ENCODE assay signal across 29 cellular contexts in the genomic region with DNA sequence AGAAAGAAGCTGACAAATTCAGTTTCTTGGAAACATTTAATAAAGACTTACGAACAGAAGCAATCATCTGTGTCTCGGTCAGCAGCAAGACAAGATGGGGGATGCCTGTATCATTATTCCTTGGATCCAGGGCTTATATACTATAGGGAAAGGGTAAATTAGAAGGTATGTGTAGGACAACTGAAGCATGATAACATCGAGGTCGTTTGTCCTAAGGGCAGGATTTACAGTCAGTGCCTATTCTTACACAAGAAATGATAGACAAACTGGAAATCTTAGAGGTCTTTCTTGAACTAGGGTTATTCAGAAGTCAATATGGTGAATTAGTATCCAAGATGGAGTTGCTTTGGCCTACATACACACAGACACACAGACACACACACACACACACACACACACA.
"Had no signal": no experiment of that assay in that cellular context is flagged by ENCODE, and none has a peak within 500 bp of the region (broad histone marks: within the 10 kb centered on the region; RNA-seq: fewer than 3 reads in every experiment).

No MANE protein-coding gene starts in this region.

- H3K9me3 ChIP-seq: adrenal gland, body of pancreas, gastroesophageal sphincter had no signal

- H3K27me3 ChIP-seq: adrenal gland, body of pancreas, cardiac muscle cell, dorsolateral prefrontal cortex, esophagus squamous epithelium, gastroesophageal sphincter, heart right ventricle had no signal

- H3K27ac ChIP-seq: adrenal gland, body of pancreas, cardiac muscle cell, coronary artery, dorsolateral prefrontal cortex, esophagus squamous epithelium, gastroesophageal sphincter, heart right ventricle had no signal

- H3K4me3 ChIP-seq: adrenal gland, body of pancreas, cardiac muscle cell, coronary artery, dorsolateral prefrontal cortex, esophagus squamous epithelium, gastroesophageal sphincter, heart right ventricle had no signal

- H3K4me1 ChIP-seq: adrenal gland, body of pancreas, esophagus squamous epithelium, gastroesophageal sphincter, heart right ventricle had no signal

- DNase-seq: activated CD4-positive, alpha-beta memory T cell treated with anti-CD3 and anti-CD28 coated beads for 36 hours; activated CD4-positive, alpha-beta T cell treated with anti-CD3 and anti-CD28 coated beads for 36 hours; activated CD4-positive, alpha-beta T cell treated with anti-CD3 and anti-CD28 coated beads, Interleukin-2, amount 10 ng/mL, durations not matched to agents 24 days and 14 days; activated CD4-positive, CD25-positive, alpha-beta regulatory T cell; activated CD4-positive, CD25-positive, alpha-beta regulatory T cell treated with anti-CD3 and anti-CD28 coated beads, Interleukin-2, amount 50 U/mL, for 72 hours; activated CD8-positive, alpha-beta memory T cell treated with anti-CD3 and anti-CD28 coated beads, Interleukin-2, amount 10 ng/mL, durations not matched to agents 7 days and 5 days; activated CD8-positive, alpha-beta memory T cell treated with anti-CD3 and anti-CD28 coated beads, Interleukin-2, amount 50 U/mL, for 4 hours; activated CD8-positive, alpha-beta T cell treated with anti-CD3 and anti-CD28 coated beads, Interleukin-2, amount 10 ng/mL, durations not matched to agents 7 days and 5 days; activated effector memory CD4-positive, alpha-beta T cell treated with anti-CD3 and anti-CD28 coated beads, Interleukin-2, amount 50 U/mL, for 16 hours; activated naive CD4-positive, alpha-beta T cell treated with anti-CD3 and anti-CD28 coated beads for 36 hours; activated naive CD8-positive, alpha-beta T cell treated with anti-CD3 and anti-CD28 coated beads for 36 hours; activated naive CD8-positive, alpha-beta T cell treated with anti-CD3 and anti-CD28 coated beads, Interleukin-2, amount 50 U/mL, for 24 hours; activated T-cell treated with anti-CD3 and anti-CD28 coated beads, Interleukin-2, amount 50 U/mL, for 1 hour; activated T-cell treated with anti-CD3 and anti-CD28 coated beads, Interleukin-2, amount 50 U/mL, for 48 hours; adrenal gland; amygdala; aorta; body of pancreas; central memory CD4-positive, alpha-beta T cell; dorsolateral prefrontal cortex; effector memory CD4-positive, alpha-beta T cell; endodermal cell; esophagus squamous epithelium; foreskin melanocyte; heart right ventricle; T-helper 2 cell had no signal

- ATAC-seq: activated CD4-positive, alpha-beta T cell treated with anti-CD3 and anti-CD28 coated beads for 36 hours; activated CD8-positive, alpha-beta memory T cell treated with anti-CD3 and anti-CD28 coated beads, Interleukin-2, amount 10 ng/mL, durations not matched to agents 7 days and 5 days; activated CD8-positive, alpha-beta T cell treated with anti-CD3 and anti-CD28 coated beads, Interleukin-2, amount 10 ng/mL, durations not matched to agents 7 days and 5 days; activated naive CD8-positive, alpha-beta T cell treated with anti-CD3 and anti-CD28 coated beads, Interleukin-2, amount 50 U/mL, for 24 hours; body of pancreas; gastroesophageal sphincter; heart right ventricle had no signal

- H3K36me3 ChIP-seq: adrenal gland, cardiac muscle cell, esophagus squamous epithelium, gastroesophageal sphincter, heart right ventricle had no signal
